In the genomic region with DNA sequence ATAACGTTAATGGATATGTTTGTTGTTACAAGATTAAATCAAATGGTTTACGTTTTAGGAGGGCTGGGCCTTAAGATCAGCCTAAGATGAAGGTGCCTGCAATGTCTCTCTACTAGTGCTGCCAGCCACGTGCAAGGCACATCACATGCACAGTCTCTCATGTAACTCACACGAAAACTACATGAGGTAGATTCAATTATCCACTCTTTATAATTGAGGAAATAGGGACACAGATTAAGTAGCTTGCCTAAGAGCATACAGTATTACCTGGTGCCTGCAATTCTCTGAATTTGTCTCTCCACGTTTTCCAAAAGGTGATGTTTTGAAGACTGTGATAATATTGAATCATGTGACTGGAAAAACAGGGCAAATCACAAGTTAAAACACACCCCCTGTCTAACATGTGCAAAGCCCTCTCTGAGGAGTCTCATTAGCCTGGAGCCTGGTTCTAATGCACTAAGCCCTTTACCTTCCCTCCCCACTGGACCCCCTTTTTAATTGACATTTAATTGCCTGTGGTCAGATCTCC, we compare ENCODE assay signal across 13 cellular contexts. TPM values are rescaled to one million over a fixed set of nuclear protein-coding genes. Genes with fewer than 3 reads are reported as not detected.
DNase-seq lines count a peak whose midpoint lies in the region; ATAC-seq, FAIRE-seq and TF ChIP-seq lines count a peak whose summit lies in the region.
"Had no signal": no experiment of that assay in that cellular context is flagged by ENCODE, and none has a peak within 500 bp of the region (broad histone marks: within the 10 kb centered on the region; RNA-seq: fewer than 3 reads in every experiment).

No MANE protein-coding gene starts in this region.

- H3K4me3 ChIP-seq in A549 (no peak overlapping the region), SK-N-MC (no peak overlapping the region)

- no peaks in the 10 kb centered on the region for H3K36me3 ChIP-seq in SK-N-MC (ENCODE audit: insufficient read depth, low read length)

- H3K4me1 Mint-ChIP-seq in nephron = peaks cover 59% of the 10 kb centered on the region

- H3K4me2 ChIP-seq in A549 = peak overlapping the region; percentile 77

- CTCF ChIA-PET in A549 (lab: Yijun Ruan, JAX) = interaction anchor here (1.3 to 2.4 kb wide), 4 partner anchors 14 to 165 kb away, joined by 3 to 12 read pairs (median 6); no protein-coding TSS in a partner anchor
- CTCF ChIA-PET in HEK293T (lab: Yijun Ruan, JAX) = interaction anchor here (0.5 kb wide), 1 partner anchor 11 kb away, joined by 3 read pairs; no protein-coding TSS in a partner anchor
- CTCF ChIA-PET in GM10248 (lab: Yijun Ruan, JAX) = no interaction called here

- TF ChIP-seq RAD21 in A549 (conservative IDR thresholded peaks at IDR 0.05 in 1 of 2, IDR thresholded peaks at IDR 0.05 in 1 of 2) = no peak

- no peaks in the 10 kb centered on the region for H3K9me3 ChIP-seq in A549
- H3K9me3 ChIP-seq in SK-N-MC (ENCODE audit: low read depth, low read length) = no peaks in the 10 kb centered on the region

- peak overlapping the region; percentile 92 to 94 (median 93) for H3K27ac Mint-ChIP-seq in nephron
- H3K27ac Mint-ChIP-seq: progenitor cell of endocrine pancreas had no signal

- no peaks in the 10 kb centered on the region for H3K36me3 Mint-ChIP-seq in nephron (ENCODE audit: low read depth)

- no peak for TF ChIP-seq POLR2A in A549 (IDR thresholded peaks at IDR 0.05; ENCODE audit: low read length)

- peak overlapping the region; percentile 97 to 99 for H3K27ac ChIP-seq in A549
- H3K27ac ChIP-seq in SK-N-MC = peak overlapping the region; percentile 33; the same call in 1 of the 2 replicates

- 70% methylated on average over 5 of the region's 5 CpGs for WGBS in A549 (ENCODE audit: missing lambda C conversion rate)

- ATAC-seq in A549 (no peak), HG02623 (IDR thresholded peaks at IDR 0.05; ENCODE audit: unreplicated experiment) (no peak), GM21786 (IDR thresholded peaks at IDR 0.05; ENCODE audit: unreplicated experiment) (no peak)
- ATAC-seq: stimulated activated naive CD8-positive, alpha-beta T cell treated with anti-CD3 and anti-CD28 coated beads, Interleukin-15, Interleukin-2, amounts not matched to agents 100 U/mL and 50 U/mL, for 24 hours had no signal

- POLR2A ChIA-PET in A549 (lab: Yijun Ruan, JAX) = interaction anchor here (1.0 to 1.8 kb wide), 3 partner anchors 13 to 19 kb away, joined by 3 to 13 read pairs (median 6); partner anchors contain the start of gene ATP2A2
- POLR2A ChIA-PET in HEK293T (lab: Yijun Ruan, JAX) = interaction anchor here (1.0 to 2.9 kb wide), 3 partner anchors 12 to 202 kb away, joined by 4 to 18 read pairs (median 4); partner anchors contain the start of genes ATP2A2, FAM216A and GPN3
- POLR2A ChIA-PET in GM10248 (lab: Yijun Ruan, JAX) = no interaction called here

- FAIRE-seq in A549 (lab: Jason Lieb, UNC) = no peak

- no peaks in the 10 kb centered on the region for H3K9me3 Mint-ChIP-seq in nephron

- TF ChIP-seq EP300 in A549 (IDR thresholded peaks at IDR 0.05) = no peak

- peak overlapping the region in 1 of 3 experiments; percentile 69 for H3K4me3 Mint-ChIP-seq in nephron

- peaks cover 61% of the 10 kb centered on the region for H3K4me1 ChIP-seq in A549

- no peak overlapping the region for H3K9ac ChIP-seq in SK-N-MC (ENCODE audit: insufficient read length)

- TF ChIP-seq CTCF in A549 (IDR thresholded peaks at IDR 0.05) (no peak), nephron (IDR thresholded peaks at IDR 0.05; ENCODE audit: unreplicated experiment in 3 of 3) (no peak), GM10248 (IDR thresholded peaks at IDR 0.05; ENCODE audit: control extremely low read depth, extremely low read depth, low read depth, missing control alignments) (no peak)

- H3K27me3 Mint-ChIP-seq in nephron (ENCODE audit: low read depth) = no peaks in the 10 kb centered on the region
- H3K27me3 Mint-ChIP-seq: progenitor cell of endocrine pancreas had no signal

- DNase-seq in A549 (ENCODE audit: low read depth in 1 of 2, low spot score in 1 of 2) = no peak
- no peak for DNase-seq in HEK293T (ENCODE audit: extremely low spot score)
- DNase-seq in SK-N-MC (ENCODE audit: low read depth, low spot score) = no peak
- no peak for DNase-seq in NCI-H345 treated with DMSO at 0.1 percent for 48 hours (lab: John Stamatoyannopoulos, UW; ENCODE audit: unreplicated experiment)
- no peak for DNase-seq in GM10248 (ENCODE audit: extremely low spot score)
- DNase-seq: activated CD8-positive, alpha-beta memory T cell treated with anti-CD3 and anti-CD28 coated beads for 24 hours; activated naive CD4-positive, alpha-beta T cell treated with Interleukin-2 at 50 U/mL for 16 hours; central memory CD4-positive, alpha-beta T cell; stimulated activated naive CD8-positive, alpha-beta T cell treated with anti-CD3 and anti-CD28 coated beads, Interleukin-15, Interleukin-2, amounts not matched to agents 100 U/mL and 50 U/mL, for 24 hours had no signal

TF ChIP-seq in A549, 52 proteins besides CTCF, POLR2A, EP300 and RAD21 (continues in another document):
- TF ChIP-seq BHLHE40 (IDR thresholded peaks at IDR 0.05; ENCODE audit: low read depth, low read length) (no peak), USF2 (IDR thresholded peaks at IDR 0.05) (peak; percentile 43), NFE2L2 (conservative IDR thresholded peaks at IDR 0.05; ENCODE audit: low read length) (no peak), FOSL2 (IDR thresholded peaks at IDR 0.05) (no peak), FOSL2 (CRISPR knock-in tag; IDR thresholded peaks at IDR 0.05) (no peak), ATOH8 (CRISPR knock-in tag; IDR thresholded peaks at IDR 0.05; ENCODE audit: low read depth) (no peak)

TF ChIP-seq in HEK293T, 16 proteins besides CTCF, POLR2A, EP300 and RAD21:
- peak; percentile 91 for TF ChIP-seq L3MBTL2 (conservative IDR thresholded peaks at IDR 0.05)
- TF ChIP-seq, protein P1, sequence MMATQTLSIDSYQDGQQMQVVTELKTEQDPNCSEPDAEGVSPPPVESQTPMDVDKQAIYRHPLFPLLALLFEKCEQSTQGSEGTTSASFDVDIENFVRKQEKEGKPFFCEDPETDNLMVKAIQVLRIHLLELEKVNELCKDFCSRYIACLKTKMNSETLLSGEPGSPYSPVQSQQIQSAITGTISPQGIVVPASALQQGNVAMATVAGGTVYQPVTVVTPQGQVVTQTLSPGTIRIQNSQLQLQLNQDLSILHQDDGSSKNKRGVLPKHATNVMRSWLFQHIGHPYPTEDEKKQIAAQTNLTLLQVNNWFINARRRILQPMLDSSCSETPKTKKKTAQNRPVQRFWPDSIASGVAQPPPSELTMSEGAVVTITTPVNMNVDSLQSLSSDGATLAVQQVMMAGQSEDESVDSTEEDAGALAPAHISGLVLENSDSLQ (IDR thresholded peaks at IDR 0.05) = no peak

RNA-seq across cellular contexts. Expression of gene ATP2A2, which starts 14.6 kb away (rescaled TPM):
- polyA plus RNA-seq in A549 (2011; rRNA removed) (415 and 431 TPM in 2 replicates), A549 (2017; fragmentation: RNase III; extraction: RNeasy Plus Mini Kit Qiagen cat#74134 plus additional on column Dnase treatment) (328 to 356 TPM (median 342 TPM) in 3 replicates)
- 264 and 317 TPM in 2 replicates for polyA plus RNA-seq in A549 (2012; cell fraction: cytosol; rRNA removed)
- polyA plus RNA-seq in A549 (2012; cell fraction: nucleus; rRNA removed) = 658 and 717 TPM in 2 replicates
- polyA minus RNA-seq in A549 (2011; rRNA and poly(A)+ RNA removed) = 375 and 407 TPM in 2 replicates
